ENCODE assay signal across 8 cellular contexts in genomic region chr4:6987566-6987920, GRCh38. TPM values are rescaled to one million over a fixed set of nuclear protein-coding genes. Genes with fewer than 3 reads are reported as not detected.
DNase-seq lines count a peak whose midpoint lies in the region; ATAC-seq and TF ChIP-seq lines count a peak whose summit lies in the region.

No MANE protein-coding gene starts in this region.

- H3K9me2 ChIP-seq in PC-3 (replicated peaks; ENCODE audit: low read length) = no peaks in the 10 kb centered on the region

- POLR2A ChIA-PET in PC-3 (lab: Charles Lee; ENCODE audit: unreplicated experiment) = no interaction called here

- ATAC-seq in GM21423 (IDR thresholded peaks at IDR 0.05; ENCODE audit: unreplicated experiment) (peak; percentile 3), PC-3 (peak; percentile 6), GM21737 (IDR thresholded peaks at IDR 0.05; ENCODE audit: unreplicated experiment) (no peak)

- peak overlapping the region; percentile 88 for H3K27ac Mint-ChIP-seq in endothelial cell (ENCODE audit: unreplicated experiment)
- H3K27ac Mint-ChIP-seq in neural crest cell (ENCODE audit: unreplicated experiment) = peak overlapping the region; percentile 98

- H3K27ac ChIP-seq in PC-3 (ENCODE audit: low read length) = peak overlapping the region; percentile 65

- no peaks in the 10 kb centered on the region for H3F3A ChIP-seq in PC-3 (ENCODE audit: low read length, unreplicated experiment)

- DNase-seq in BE2C = no peak
- peak; percentile 4 for DNase-seq in PC-3
- no peak for DNase-seq in endothelial cell (ENCODE audit: low spot score)
- DNase-seq in neural crest cell (ENCODE audit: low read depth, low spot score) = peak; percentile 20
- no peak for DNase-seq in NCI-H446 treated with DMSO at 0.1 percent for 48 hours (lab: John Stamatoyannopoulos, UW)
- DNase-seq in anterior cingulate cortex (lab: John Stamatoyannopoulos, UW) = no peak

- H3K4me3 Mint-ChIP-seq in endothelial cell (ENCODE audit: unreplicated experiment) = peak overlapping the region; percentile 99
- H3K4me3 Mint-ChIP-seq in neural crest cell = peak overlapping the region; percentile 97

- H3K27me3 ChIP-seq in BE2C (no peaks in the 10 kb centered on the region), PC-3 (ENCODE audit: low read length) (no peaks in the 10 kb centered on the region)

- H3K27me3 Mint-ChIP-seq in endothelial cell (ENCODE audit: unreplicated experiment) (peaks cover 11% of the 10 kb centered on the region), neural crest cell (ENCODE audit: low read depth) (no peaks in the 10 kb centered on the region)

- H3K9ac ChIP-seq in PC-3 (ENCODE audit: low read length) = peak overlapping the region; percentile 91

- intact Hi-C loops in PC-3 (cut with micrococcal nuclease) = loop anchor here (5.0 kb wide), 2 partner anchors 80 kb away; partner anchors contain the start of genes GRPEL1 and TBC1D14

- H3K4me1 ChIP-seq in BE2C (no peaks in the 10 kb centered on the region; the same call in 1 of the 2 replicates), PC-3 (ENCODE audit: insufficient read depth, low read length) (peaks cover 47% of the 10 kb centered on the region)

- H3K36me3 ChIP-seq in BE2C (no peaks in the 10 kb centered on the region), PC-3 (ENCODE audit: low read depth, low read length) (no peaks in the 10 kb centered on the region)

- H3K4me1 Mint-ChIP-seq in endothelial cell (ENCODE audit: unreplicated experiment) (peaks cover 56% of the 10 kb centered on the region), neural crest cell (peaks cover 51% of the 10 kb centered on the region)

- CTCF ChIA-PET in PC-3 (lab: Charles Lee) = no interaction called here

- H3K9me3 ChIP-seq in BE2C (no peaks in the 10 kb centered on the region), PC-3 (ENCODE audit: low read length) (no peaks in the 10 kb centered on the region)

- no peaks in the 10 kb centered on the region for H3K9me3 Mint-ChIP-seq in endothelial cell (ENCODE audit: unreplicated experiment)
- H3K9me3 Mint-ChIP-seq in neural crest cell = no peaks in the 10 kb centered on the region

- peaks cover 12% of the 10 kb centered on the region for H3K36me3 Mint-ChIP-seq in endothelial cell (ENCODE audit: low read depth, unreplicated experiment)
- no peaks in the 10 kb centered on the region for H3K36me3 Mint-ChIP-seq in neural crest cell (ENCODE audit: low read depth)

- H3K4me3 ChIP-seq in BE2C (ENCODE audit: low read depth, low read length) = peak overlapping the region; percentile 97
- peak overlapping the region; percentile 99 for H3K4me3 ChIP-seq in PC-3 (ENCODE audit: low read length)

- H4K20me1 ChIP-seq in PC-3 (ENCODE audit: low read length) = no peaks in the 10 kb centered on the region

- H3K79me2 ChIP-seq in PC-3 (ENCODE audit: low read length) = peaks cover 68% of the 10 kb centered on the region

- peak overlapping the region; percentile 86 for H2AFZ ChIP-seq in PC-3 (ENCODE audit: low read length)

- peak overlapping the region; percentile 98 for H3K4me2 ChIP-seq in PC-3 (ENCODE audit: low read length)

- BruUV-seq in PC-3 (replicated peaks; lab: Mats Ljungman, UMichigan) = no TSS peak

- TF ChIP-seq CTCF in BE2C (IDR thresholded peaks at IDR 0.05; ENCODE audit: low read depth, low read length) (no peak), PC-3 (conservative IDR thresholded peaks at IDR 0.05; ENCODE audit: low read depth, low read length) (no peak), endothelial cell (IDR thresholded peaks at IDR 0.05; ENCODE audit: unreplicated experiment) (no peak), neural crest cell (conservative IDR thresholded peaks at IDR 0.05) (no peak)

RNA-seq across cellular contexts. Expression of gene TADA2B, which starts 55.6 kb away (rescaled TPM):
- polyA plus RNA-seq in BE2C (2012; ENCODE audit: insufficient read depth, insufficient read length, low read depth) = 20.8 TPM
- 14.7 and 16.5 TPM in 2 replicates for total RNA-seq in PC-3 (2014; rRNA removed)
- total RNA-seq in endothelial cell (ENCODE audit: unreplicated experiment) = 20.2 TPM
- 18.6 and 19.2 TPM in 2 replicates for total RNA-seq in neural crest cell

Comparison
In these comparisons a context has a peak if more than half of its experiments do, and no peak if none do; other contexts are left out.
1. DNase-seq: peak in PC-3 (single experiment) and neural crest cell (single experiment); none in BE2C (single experiment), endothelial cell (single experiment), NCI-H446 treated with DMSO at 0.1 percent for 48 hours (single experiment) and anterior cingulate cortex (0 of 58).